8 cellular contexts compared by ENCODE assay signal in genomic region chr20:58906894-58907293, GRCh38. TPM values are rescaled to one million over a fixed set of nuclear protein-coding genes. Genes with fewer than 3 reads are reported as not detected.
DNase-seq lines count a peak whose midpoint lies in the region; ATAC-seq and TF ChIP-seq lines count a peak whose summit lies in the region.

No MANE protein-coding gene starts in this region.

- DNase-seq in heart left ventricle (no peak), left ventricle myocardium superior (no peak), kidney epithelial cell (ENCODE audit: low read depth) (peak; percentile 45), vagina (ENCODE audit: extremely low spot score in 2 of 2) (no peak), D341Med (ENCODE audit: low spot score) (no peak), NCI-H1694 (lab: John Stamatoyannopoulos, UW) (no peak), HuH-7 (ENCODE audit: low spot score) (no peak)
- no peak for DNase-seq in activated naive CD8-positive, alpha-beta T cell treated with anti-CD3 and anti-CD28 coated beads for 36 hours

- peaks cover 62% of the 10 kb centered on the region for H3K4me1 Mint-ChIP-seq in activated naive CD8-positive, alpha-beta T cell treated with anti-CD3 and anti-CD28 coated beads for 36 hours

- TF ChIP-seq POLR2A in heart left ventricle (IDR thresholded peaks at IDR 0.05) (no peak), vagina (IDR thresholded peaks at IDR 0.05) (no peak)

- H3K9me3 ChIP-seq in heart left ventricle: no peaks in the 10 kb centered on the region
- no peaks in the 10 kb centered on the region for H3K9me3 ChIP-seq in vagina

- peak overlapping the region; percentile 82 for H3K4me3 Mint-ChIP-seq in activated naive CD8-positive, alpha-beta T cell treated with anti-CD3 and anti-CD28 coated beads for 36 hours

- peak overlapping the region; percentile 64 to 93 (median 84) for H3K27ac ChIP-seq in heart left ventricle
- H3K27ac ChIP-seq in vagina: peak overlapping the region; percentile 73

- H3K36me3 ChIP-seq in heart left ventricle: peaks cover 10 to 91% (median 78%) of the 10 kb centered on the region in 9 donors
- peaks cover 4% of the 10 kb centered on the region for H3K36me3 ChIP-seq in kidney epithelial cell (ENCODE audit: control insufficient read depth, insufficient read depth, low read length)
- H3K36me3 ChIP-seq in vagina: peaks cover 5 to 76% of the 10 kb centered on the region in 2 donors

- H3K27me3 ChIP-seq in heart left ventricle (no peaks in the 10 kb centered on the region), kidney epithelial cell (ENCODE audit: control insufficient read depth, insufficient read depth, low read length) (no peaks in the 10 kb centered on the region), vagina (no peaks in the 10 kb centered on the region)

- peak overlapping the region in 9 of 12 donors; percentile 5 to 46 (median 30) for H3K4me3 ChIP-seq in heart left ventricle
- H3K4me3 ChIP-seq in kidney epithelial cell (ENCODE audit: low read depth, low read length): no peak overlapping the region
- H3K4me3 ChIP-seq in vagina: no peak overlapping the region

- peak overlapping the region; percentile 91 for H3K27ac Mint-ChIP-seq in activated naive CD8-positive, alpha-beta T cell treated with anti-CD3 and anti-CD28 coated beads for 36 hours

- H3K9me3 Mint-ChIP-seq in activated naive CD8-positive, alpha-beta T cell treated with anti-CD3 and anti-CD28 coated beads for 36 hours: no peaks in the 10 kb centered on the region

- peaks cover 73% of the 10 kb centered on the region for H3K36me3 Mint-ChIP-seq in activated naive CD8-positive, alpha-beta T cell treated with anti-CD3 and anti-CD28 coated beads for 36 hours

- 28 to 51% (median 37%) methylated on average over 3 of the region's 3 CpGs for WGBS in heart left ventricle, 4 donors

- TF ChIP-seq CTCF in heart left ventricle (IDR thresholded peaks at IDR 0.05) (no peak), kidney epithelial cell (IDR thresholded peaks at IDR 0.05; ENCODE audit: insufficient read depth, low read length, poor library complexity, severe bottlenecking) (no peak), vagina (IDR thresholded peaks at IDR 0.05) (no peak)

- ATAC-seq in heart left ventricle: peak in 1 of 4 donors; percentile 3
- no peak for ATAC-seq in left ventricle myocardium superior

- H3K4me1 ChIP-seq in heart left ventricle (peaks cover 0 to 79% (median 56%) of the 10 kb centered on the region in 12 donors), vagina (peaks cover 51% of the 10 kb centered on the region)

- no peaks in the 10 kb centered on the region for H3K27me3 Mint-ChIP-seq in activated naive CD8-positive, alpha-beta T cell treated with anti-CD3 and anti-CD28 coated beads for 36 hours

- intact Hi-C loops in heart left ventricle (cut with DNase I): loop anchor here in 5 of 10 donors (2.0 to 5.0 kb wide), 3 partner anchors 14 to 125 kb away; partner anchors contain the start of genes NELFCD (in 5 of the 5) and ATP5F1E (in 1 of the 5)
- intact Hi-C loops in left ventricle myocardium superior (cut with micrococcal nuclease): loop anchor here (5.0 kb wide), 1 partner anchor 125 kb away; the partner anchor contains the start of gene ATP5F1E
- intact Hi-C loops in vagina (cut with DNase I): no loop called here

RNA-seq across cellular contexts. Expression of gene GNAS, which starts 54.4 kb away (rescaled TPM):
- total RNA-seq in heart left ventricle: 1,000 to 10,000 TPM; 1,430 to 2,119 (median 1,604) TPM
- polyA plus RNA-seq in heart left ventricle: 1,000 to 10,000 TPM; 1,246 to 2,999 TPM
- total RNA-seq in left ventricle myocardium superior: 1,575 TPM
- total RNA-seq in activated naive CD8-positive, alpha-beta T cell treated with anti-CD3 and anti-CD28 coated beads for 36 hours: 100 to 1,000 TPM; 779 to 785 TPM
- total RNA-seq in kidney epithelial cell: 851 and 877 TPM in 2 replicates
- total RNA-seq in vagina: 875 TPM

RNA-seq across cellular contexts. Expression of gene GNAS-AS1, which starts 56.2 kb away (rescaled TPM):
- total RNA-seq in heart left ventricle (under 1 TPM in 7 of 9 donors, not detected in 2; 0.22 to 0.79 (median 0.29) TPM), left ventricle myocardium superior (0.35 TPM), kidney epithelial cell (0.07 and 1.3 TPM in 2 replicates), vagina (not detected)
- under 1 TPM; 0.17 to 0.91 TPM for polyA plus RNA-seq in heart left ventricle
- 1 to 10 TPM; 1.0 to 1.3 TPM for total RNA-seq in activated naive CD8-positive, alpha-beta T cell treated with anti-CD3 and anti-CD28 coated beads for 36 hours

Comparison
In these comparisons a context has a peak if more than half of its experiments do, and no peak if none do; other contexts are left out.
1. H3K4me3 ChIP-seq: peak in heart left ventricle (9 of 12); none in kidney epithelial cell (single experiment) and vagina (0 of 2).